Comparison of ENCODE assay signal across 14 cellular contexts in the genomic region with DNA sequence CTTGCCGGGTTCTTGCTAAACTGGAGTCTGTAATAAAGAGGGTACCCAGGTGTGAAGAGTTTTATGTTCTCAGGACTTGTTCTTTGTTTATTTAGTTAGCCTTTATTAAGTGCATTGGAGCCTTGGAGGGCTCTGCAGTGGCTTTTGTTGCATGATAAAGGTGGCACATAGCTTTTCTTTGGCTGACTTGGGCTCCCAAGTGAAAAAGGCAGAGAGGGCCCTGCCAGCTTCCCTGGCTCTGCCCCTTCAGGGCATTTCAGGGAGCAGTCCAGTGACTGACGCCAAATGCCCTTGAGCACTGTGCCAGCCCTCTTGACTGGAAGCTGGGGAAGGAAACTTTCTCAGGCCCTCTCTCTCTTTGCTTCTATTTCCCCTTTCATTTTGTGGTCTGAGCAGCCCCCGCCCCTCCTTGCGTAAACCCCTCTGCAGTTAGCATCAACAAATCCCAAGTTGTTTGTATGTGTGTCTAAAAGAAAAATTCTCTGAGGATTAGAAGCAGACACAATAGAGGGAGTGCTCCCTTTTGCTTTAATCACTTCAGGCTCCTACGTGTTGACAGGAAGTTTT.
DNase-seq lines count a peak whose midpoint lies in the region; ATAC-seq and TF ChIP-seq lines count a peak whose summit lies in the region.
"Had no signal": no experiment of that assay in that cellular context is flagged by ENCODE, and none has a peak within 500 bp of the region (broad histone marks: within the 10 kb centered on the region; RNA-seq: fewer than 3 reads in every experiment).

No MANE protein-coding gene starts in this region.

- no peaks in the 10 kb centered on the region for H3K36me3 ChIP-seq in upper lobe of right lung

- intact Hi-C loops in upper lobe of right lung (cut with DNase I), result no loop called here

- H3K4me1 ChIP-seq in upper lobe of right lung, result peaks cover 24% of the 10 kb centered on the region

- peak; percentile 80 for DNase-seq in SIG-M5 treated with dmso at 0.1 percent for 504 hours (lab: John Stamatoyannopoulos, UW; ENCODE audit: unreplicated experiment)
- no peak for DNase-seq in SIG-M5 (lab: John Stamatoyannopoulos, UW)
- DNase-seq in coronary artery (ENCODE audit: low spot score), result no peak
- DNase-seq in medulla oblongata (ENCODE audit: extremely low spot score), result peak; percentile 57
- peak; percentile 82 for DNase-seq in upper lobe of right lung
- no peak for DNase-seq in superior temporal gyrus (ENCODE audit: extremely low spot score)
- DNase-seq in NCI-H526 treated with DMSO at 0.1 percent for 48 hours (lab: John Stamatoyannopoulos, UW), result no peak
- no peak for DNase-seq in GM10266 (ENCODE audit: extremely low spot score)
- DNase-seq: activated B cell treated with CpG ODN at 0.5 μM for 24 hours; cerebellar nuclear complex; HFFc6; NCI-H1092 treated with DMSO at 0.1 percent for 48 hours; stimulated activated naive CD8-positive, alpha-beta T cell treated with anti-CD3 and anti-CD28 coated beads, Interleukin-15, amount 100 ng/mL, for 72 hours had no signal

- no peak for TF ChIP-seq CTCF in coronary artery (IDR thresholded peaks at IDR 0.05)
- no peak for TF ChIP-seq CTCF in upper lobe of right lung (IDR thresholded peaks at IDR 0.05)
- TF ChIP-seq CTCF in GM10266 (IDR thresholded peaks at IDR 0.05; ENCODE audit: control insufficient read depth, insufficient read depth, low read depth, missing control alignments), result no peak

- no peaks in the 10 kb centered on the region for H3K9me3 ChIP-seq in upper lobe of right lung

- H3K27ac ChIP-seq in coronary artery (peak overlapping the region; percentile 14 to 42), upper lobe of right lung (peak overlapping the region; percentile 70)

- H3K4me3 ChIP-seq in coronary artery (no peak overlapping the region), upper lobe of right lung (no peak overlapping the region)

- no peaks in the 10 kb centered on the region for H3K27me3 ChIP-seq in upper lobe of right lung

- peak; percentile 91 for ATAC-seq in upper lobe of right lung
- ATAC-seq: Panc1; stimulated activated naive CD8-positive, alpha-beta T cell treated with anti-CD3 and anti-CD28 coated beads, Interleukin-15, amount 100 ng/mL, for 72 hours had no signal

Comparison
In these comparisons a context has a peak if more than half of its experiments do, and no peak if none do; other contexts are left out.
1. DNase-seq: peak in SIG-M5 treated with dmso at 0.1 percent for 504 hours (single experiment), medulla oblongata (single experiment) and upper lobe of right lung (single experiment); none in SIG-M5 (single experiment), coronary artery (single experiment), superior temporal gyrus (single experiment), NCI-H526 treated with DMSO at 0.1 percent for 48 hours (single experiment) and GM10266 (single experiment).